1 cellular context compared by ENCODE assay signal in genomic region chr20:21109144-21109543, GRCh38.
TF ChIP-seq lines count a peak whose summit lies in the region.

No MANE protein-coding gene starts in this region.

TF ChIP-seq in HepG2, 621 proteins besides CTCF, POLR2A, EP300 and RAD21:
- TF ChIP-seq, protein P1, sequence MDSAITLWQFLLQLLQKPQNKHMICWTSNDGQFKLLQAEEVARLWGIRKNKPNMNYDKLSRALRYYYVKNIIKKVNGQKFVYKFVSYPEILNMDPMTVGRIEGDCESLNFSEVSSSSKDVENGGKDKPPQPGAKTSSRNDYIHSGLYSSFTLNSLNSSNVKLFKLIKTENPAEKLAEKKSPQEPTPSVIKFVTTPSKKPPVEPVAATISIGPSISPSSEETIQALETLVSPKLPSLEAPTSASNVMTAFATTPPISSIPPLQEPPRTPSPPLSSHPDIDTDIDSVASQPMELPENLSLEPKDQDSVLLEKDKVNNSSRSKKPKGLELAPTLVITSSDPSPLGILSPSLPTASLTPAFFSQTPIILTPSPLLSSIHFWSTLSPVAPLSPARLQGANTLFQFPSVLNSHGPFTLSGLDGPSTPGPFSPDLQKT (CRISPR knock-in tag; IDR thresholded peaks at IDR 0.05; ENCODE audit: borderline replicate concordance): no peak
- TF ChIP-seq SSRP1 (CRISPR knock-in tag; IDR thresholded peaks at IDR 0.05): no peak
- TF ChIP-seq, protein P2, sequence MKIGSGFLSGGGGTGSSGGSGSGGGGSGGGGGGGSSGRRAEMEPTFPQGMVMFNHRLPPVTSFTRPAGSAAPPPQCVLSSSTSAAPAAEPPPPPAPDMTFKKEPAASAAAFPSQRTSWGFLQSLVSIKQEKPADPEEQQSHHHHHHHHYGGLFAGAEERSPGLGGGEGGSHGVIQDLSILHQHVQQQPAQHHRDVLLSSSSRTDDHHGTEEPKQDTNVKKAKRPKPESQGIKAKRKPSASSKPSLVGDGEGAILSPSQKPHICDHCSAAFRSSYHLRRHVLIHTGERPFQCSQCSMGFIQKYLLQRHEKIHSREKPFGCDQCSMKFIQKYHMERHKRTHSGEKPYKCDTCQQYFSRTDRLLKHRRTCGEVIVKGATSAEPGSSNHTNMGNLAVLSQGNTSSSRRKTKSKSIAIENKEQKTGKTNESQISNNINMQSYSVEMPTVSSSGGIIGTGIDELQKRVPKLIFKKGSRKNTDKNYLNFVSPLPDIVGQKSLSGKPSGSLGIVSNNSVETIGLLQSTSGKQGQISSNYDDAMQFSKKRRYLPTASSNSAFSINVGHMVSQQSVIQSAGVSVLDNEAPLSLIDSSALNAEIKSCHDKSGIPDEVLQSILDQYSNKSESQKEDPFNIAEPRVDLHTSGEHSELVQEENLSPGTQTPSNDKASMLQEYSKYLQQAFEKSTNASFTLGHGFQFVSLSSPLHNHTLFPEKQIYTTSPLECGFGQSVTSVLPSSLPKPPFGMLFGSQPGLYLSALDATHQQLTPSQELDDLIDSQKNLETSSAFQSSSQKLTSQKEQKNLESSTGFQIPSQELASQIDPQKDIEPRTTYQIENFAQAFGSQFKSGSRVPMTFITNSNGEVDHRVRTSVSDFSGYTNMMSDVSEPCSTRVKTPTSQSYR (CRISPR knock-in tag; IDR thresholded peaks at IDR 0.05; ENCODE audit: borderline replicate concordance): no peak
- no peak for TF ChIP-seq WIZ (CRISPR knock-in tag; IDR thresholded peaks at IDR 0.05)
- TF ChIP-seq FOSL2 (CRISPR knock-in tag; IDR thresholded peaks at IDR 0.05): peak; percentile 88
- no peak for TF ChIP-seq SALL1 (CRISPR knock-in tag; IDR thresholded peaks at IDR 0.05)
- TF ChIP-seq SUZ12 (IDR thresholded peaks at IDR 0.05; ENCODE audit: low read depth, low read length): no peak
- TF ChIP-seq CERS6 (CRISPR knock-in tag; IDR thresholded peaks at IDR 0.05): no peak
- TF ChIP-seq HOXD1 (CRISPR knock-in tag; IDR thresholded peaks at IDR 0.05): no peak
- TF ChIP-seq ZKSCAN5 (CRISPR knock-in tag; IDR thresholded peaks at IDR 0.05): no peak
- TF ChIP-seq XRCC5 (optimal IDR thresholded peaks at IDR 0.05; ENCODE audit: low read length): peak; percentile 29
- no peak for TF ChIP-seq ZFX (CRISPR knock-in tag; IDR thresholded peaks at IDR 0.05; ENCODE audit: low read depth)
- no peak for TF ChIP-seq ZNF616 (CRISPR knock-in tag; IDR thresholded peaks at IDR 0.05; ENCODE audit: low read depth)
- TF ChIP-seq KLF6 (CRISPR knock-in tag; IDR thresholded peaks at IDR 0.05): no peak
- TF ChIP-seq TFAP4 (IDR thresholded peaks at IDR 0.05; ENCODE audit: borderline replicate concordance, low read depth): peak; percentile 56; the same call in 1 of the 2 replicates
- peak; percentile 76; the same call in 1 of the 2 replicates for TF ChIP-seq ZNF644 (CRISPR knock-in tag; IDR thresholded peaks at IDR 0.05; ENCODE audit: low read depth)
- no peak for TF ChIP-seq SRSF9 (IDR thresholded peaks at IDR 0.05; ENCODE audit: borderline replicate concordance, insufficient read depth, low read depth, low read length, poor library complexity, severe bottlenecking)
- TF ChIP-seq ZNF331 (CRISPR knock-in tag; IDR thresholded peaks at IDR 0.05): no peak
- TF ChIP-seq PBX2 (CRISPR knock-in tag; IDR thresholded peaks at IDR 0.05): 0 out of 2 replicates have a peak, but pooled peaks have one; percentile 39
- TF ChIP-seq HMG20A (CRISPR knock-in tag; IDR thresholded peaks at IDR 0.05; ENCODE audit: borderline replicate concordance): no peak
